Comparison of ENCODE assay signal across 10 cellular contexts in the genomic region with DNA sequence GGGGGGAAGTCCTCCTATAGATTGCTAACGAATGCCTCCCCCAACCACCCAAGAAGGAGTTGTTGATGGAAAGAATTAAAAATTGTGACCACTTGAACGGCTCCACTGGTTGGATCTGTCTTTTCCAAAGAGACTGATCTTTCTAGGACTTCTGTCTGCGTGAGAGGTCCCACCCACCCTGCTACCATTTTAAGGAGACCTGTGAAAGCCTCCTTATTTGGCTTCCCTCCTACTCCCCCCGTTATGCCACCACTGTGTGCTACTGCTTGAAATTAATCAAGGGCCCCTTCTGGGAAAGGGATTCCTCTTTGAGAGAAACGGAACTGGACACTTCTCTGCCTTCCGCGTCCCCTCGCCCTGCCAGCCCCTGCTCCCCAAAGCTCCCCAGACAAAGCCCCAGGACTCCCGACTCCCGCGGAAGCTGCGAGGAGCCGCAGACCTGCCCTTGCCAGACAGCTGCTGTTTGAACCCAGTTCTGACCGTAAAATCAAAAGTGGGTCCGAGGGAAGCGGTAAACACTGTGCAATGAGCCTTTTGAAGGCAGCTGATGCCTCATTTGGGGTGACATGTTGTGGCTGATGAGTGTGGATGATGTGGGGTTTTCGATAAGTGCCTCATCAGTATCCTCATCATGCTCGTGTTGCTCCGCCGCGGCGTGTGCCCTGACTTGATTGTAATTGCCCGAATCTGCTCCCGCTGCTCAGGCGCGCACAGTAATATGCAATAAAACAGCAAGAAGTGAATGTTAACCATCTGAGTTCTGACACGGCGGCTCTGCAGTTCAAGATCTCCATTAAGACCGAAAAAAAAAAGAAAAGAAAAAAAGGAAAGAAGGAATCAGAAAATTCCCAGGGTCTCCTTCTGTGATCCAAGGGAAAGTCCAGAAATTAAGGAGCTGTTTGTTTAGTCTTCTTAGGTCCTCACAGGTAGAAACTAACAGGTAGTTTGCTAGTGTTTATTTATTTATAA. TPM values are rescaled to one million over a fixed set of nuclear protein-coding genes. Genes with fewer than 3 reads are reported as not detected.
DNase-seq lines count a peak whose midpoint lies in the region; ATAC-seq and TF ChIP-seq lines count a peak whose summit lies in the region.
"Had no signal": no experiment of that assay in that cellular context is flagged by ENCODE, and none has a peak within 500 bp of the region (broad histone marks: within the 10 kb centered on the region; RNA-seq: fewer than 3 reads in every experiment).

No MANE protein-coding gene starts in this region.

- peaks cover 6 to 10% of the 10 kb centered on the region in 2 donors for H3K27me3 ChIP-seq in mucosa of rectum (ENCODE audit: control insufficient read depth in 2 of 2, insufficient read depth in 2 of 2, low read length in 2 of 2)

- H3K4me1 ChIP-seq in mucosa of rectum (ENCODE audit: control insufficient read depth in 2 of 2, insufficient read depth in 2 of 2, low read length in 2 of 2) = peaks cover 2 to 4% of the 10 kb centered on the region in 2 donors

- H3K9me3 Mint-ChIP-seq in brain (peaks cover 0 to 8% (median 0%) of the 10 kb centered on the region in 5 experiments), type B pancreatic cell (no peaks in the 10 kb centered on the region)

- peaks cover 21% of the 10 kb centered on the region for H3K4me1 Mint-ChIP-seq in brain
- H3K4me1 Mint-ChIP-seq in type B pancreatic cell (ENCODE audit: unreplicated experiment) = peaks cover 19% of the 10 kb centered on the region

- H3K27me3 Mint-ChIP-seq in brain (peaks cover 33% of the 10 kb centered on the region), type B pancreatic cell (peaks cover 65% of the 10 kb centered on the region)

- peak; percentile 56 for DNase-seq in activated CD8-positive, alpha-beta memory T cell treated with anti-CD3 and anti-CD28 coated beads for 24 hours
- DNase-seq in activated CD8-positive, alpha-beta memory T cell treated with anti-CD3 and anti-CD28 coated beads, Interleukin-2, amount 50 U/mL, for 4 hours = no peak
- no peak for DNase-seq in type B pancreatic cell (ENCODE audit: extremely low spot score, unreplicated experiment)
- no peak for DNase-seq in SHP77 (lab: John Stamatoyannopoulos, UW)
- DNase-seq in foreskin melanocyte = no peak

- no peak overlapping the region for H3K9ac ChIP-seq in mucosa of rectum (ENCODE audit: low read depth in 1 of 2, low read length in 2 of 2)

- H3K9me3 ChIP-seq in mucosa of rectum (ENCODE audit: control insufficient read depth in 2 of 2, low read length in 2 of 2) = no peaks in the 10 kb centered on the region
- H3K9me3 ChIP-seq: gastroesophageal sphincter had no signal

- ATAC-seq in GM21717 (IDR thresholded peaks at IDR 0.05; ENCODE audit: unreplicated experiment) = no peak
- ATAC-seq: gastroesophageal sphincter had no signal

- peak overlapping the region in 2 of 5 experiments; percentile 5 to 76 for H3K27ac Mint-ChIP-seq in brain
- no peak overlapping the region for H3K27ac Mint-ChIP-seq in type B pancreatic cell

- no peak overlapping the region for H3K27ac ChIP-seq in mucosa of rectum (ENCODE audit: low read depth in 2 of 2, low read length in 2 of 2)
- H3K27ac ChIP-seq: C4-2B, gastroesophageal sphincter had no signal

- H3K4me3 ChIP-seq in mucosa of rectum (ENCODE audit: low read length in 2 of 2) = peak overlapping the region; percentile 69 to 78

- H3K4me3 Mint-ChIP-seq in brain = peak overlapping the region; percentile 55 to 89 (median 76)
- peak overlapping the region; percentile 85 for H3K4me3 Mint-ChIP-seq in type B pancreatic cell

- no peaks in the 10 kb centered on the region for H3K36me3 ChIP-seq in mucosa of rectum (ENCODE audit: control insufficient read depth in 2 of 2, insufficient read depth in 2 of 2, low read length in 2 of 2)
- H3K36me3 ChIP-seq: gastroesophageal sphincter had no signal

- H3K36me3 Mint-ChIP-seq in brain = no peaks in the 10 kb centered on the region
- no peaks in the 10 kb centered on the region for H3K36me3 Mint-ChIP-seq in type B pancreatic cell

- TF ChIP-seq CTCF in brain (conservative IDR thresholded peaks at IDR 0.05) (no peak), type B pancreatic cell (conservative IDR thresholded peaks at IDR 0.05) (no peak)

RNA-seq across cellular contexts. Expression of a gene that starts 48.2 kb away (rescaled TPM):
- polyA plus RNA-seq in brain (ENCODE audit: insufficient read depth, low read depth, low replicate concordance) = 32.6 TPM
- 25.2 and 39.9 TPM in 2 replicates for total RNA-seq in type B pancreatic cell (ENCODE audit: low replicate concordance)
